In genomic region chr7:70559815-70560214, GRCh38 we compare ENCODE assay signal across 33 cellular contexts.
DNase-seq lines count a peak whose midpoint lies in the region; ATAC-seq and TF ChIP-seq lines count a peak whose summit lies in the region.
"Had no signal": no experiment of that assay in that cellular context is flagged by ENCODE, and none has a peak within 500 bp of the region (broad histone marks: within the 10 kb centered on the region; RNA-seq: fewer than 3 reads in every experiment).

No MANE protein-coding gene starts in this region.

- H2AK5ac ChIP-seq in mesendoderm (ENCODE audit: low read length), result no peak overlapping the region

- H2BK5ac ChIP-seq in mesendoderm (ENCODE audit: low read length), result no peak overlapping the region

- no peak overlapping the region for H3K56ac ChIP-seq in mesendoderm (ENCODE audit: low read length)

- H3K27me3 ChIP-seq in endodermal cell (ENCODE audit: control insufficient read depth, insufficient read depth, low read length, poor library complexity, severe bottlenecking) (no peaks in the 10 kb centered on the region), mesendoderm (ENCODE audit: insufficient read depth, low read length, poor library complexity) (no peaks in the 10 kb centered on the region)
- H3K27me3 ChIP-seq: BE2C; BLaER1; BLaER1 treated with 17β-estradiol and CSF1 and Interleukin-3, amounts not matched to agents 10 nM and 100 nM had no signal

- DNase-seq in endodermal cell, result peak; percentile 63
- no peak for DNase-seq in endothelial cell (ENCODE audit: low spot score)
- peak; percentile 52 for DNase-seq in mesendoderm
- no peak for DNase-seq in NCI-H774 (lab: John Stamatoyannopoulos, UW)
- DNase-seq in stimulated activated naive CD4-positive, alpha-beta T cell treated with Interleukin-2 at 50 U/mL for 16 hours (lab: John Stamatoyannopoulos, UW), result no peak
- DNase-seq: 8988T; ACHN; AML-193; BE2C; C1 segment of cervical spinal cord; Caco-2; Calu3; CD4-positive, alpha-beta memory T cell; CD4-positive, alpha-beta T cell; CD4-positive, CD25-positive, alpha-beta regulatory T cell; CD8-positive, alpha-beta memory T cell; CD8-positive, alpha-beta T cell; COR-L47; DMS 273 treated with DMSO at 0.1 percent for 48 hours; DMS153; DMS53; DMS79; DMS79 treated with DMSO at 0.1 percent for 48 hours; DND-41; EL had no signal

- H3K4me3 Mint-ChIP-seq in endodermal cell (no peak overlapping the region), endothelial cell (ENCODE audit: unreplicated experiment) (peak overlapping the region; percentile 0)
- H3K4me3 Mint-ChIP-seq: B cell; CD14-positive monocyte; CD4-positive, alpha-beta memory T cell; CD4-positive, alpha-beta T cell; CD8-positive, alpha-beta memory T cell; CD8-positive, alpha-beta T cell had no signal

- no peak overlapping the region for H3K4me2 ChIP-seq in mesendoderm (ENCODE audit: low read length)
- H3K4me2 ChIP-seq: A549; BLaER1; BLaER1 treated with 17β-estradiol and CSF1 and Interleukin-3, amounts not matched to agents 10 nM and 100 nM had no signal

- H3K36me3 Mint-ChIP-seq in endodermal cell (ENCODE audit: low read depth) (peaks cover 24% of the 10 kb centered on the region), endothelial cell (ENCODE audit: low read depth, unreplicated experiment) (peaks cover 18% of the 10 kb centered on the region)
- H3K36me3 Mint-ChIP-seq: CD14-positive monocyte; CD4-positive, CD25-positive, alpha-beta regulatory T cell; CD8-positive, alpha-beta T cell had no signal

- H3K4ac ChIP-seq in mesendoderm (ENCODE audit: low read depth, low read length), result no peak overlapping the region

- TF ChIP-seq CTCF in endodermal cell (conservative IDR thresholded peaks at IDR 0.05), result no peak
- TF ChIP-seq CTCF in endothelial cell (IDR thresholded peaks at IDR 0.05; ENCODE audit: unreplicated experiment), result no peak

- no peak overlapping the region for H2BK120ac ChIP-seq in mesendoderm (ENCODE audit: low read depth, low read length)

- H3K9ac ChIP-seq in endodermal cell (ENCODE audit: extremely low read depth, low read length, poor library complexity, severe bottlenecking) (no peak overlapping the region), mesendoderm (ENCODE audit: low read length) (no peak overlapping the region)
- H3K9ac ChIP-seq: BLaER1; BLaER1 treated with 17β-estradiol and CSF1 and Interleukin-3, amounts not matched to agents 10 nM and 100 nM had no signal

- no peaks in the 10 kb centered on the region for H3K36me3 ChIP-seq in endodermal cell (ENCODE audit: control insufficient read depth, insufficient read depth, low read length)
- H3K36me3 ChIP-seq in mesendoderm (ENCODE audit: control insufficient read depth, insufficient read depth, low read length), result no peaks in the 10 kb centered on the region
- H3K36me3 ChIP-seq: BE2C had no signal

- no peaks in the 10 kb centered on the region for H3K79me1 ChIP-seq in mesendoderm (ENCODE audit: low read length)

- H3K9me3 Mint-ChIP-seq in endodermal cell (peaks cover 23% of the 10 kb centered on the region), endothelial cell (ENCODE audit: unreplicated experiment) (peaks cover 5% of the 10 kb centered on the region)

- H3K4me3 ChIP-seq in endodermal cell (ENCODE audit: low read length) (peak overlapping the region; percentile 6), mesendoderm (ENCODE audit: low read length) (no peak overlapping the region)
- H3K4me3 ChIP-seq: A549; BLaER1; BLaER1 treated with 17β-estradiol and CSF1 and Interleukin-3, amounts not matched to agents 10 nM and 100 nM had no signal

- H3K27me3 Mint-ChIP-seq in endodermal cell (ENCODE audit: insufficient read depth) (no peaks in the 10 kb centered on the region), endothelial cell (ENCODE audit: unreplicated experiment) (no peaks in the 10 kb centered on the region)
- H3K27me3 Mint-ChIP-seq: B cell; CD4-positive, alpha-beta memory T cell; CD4-positive, alpha-beta T cell; CD4-positive, CD25-positive, alpha-beta regulatory T cell had no signal

- H3K18ac ChIP-seq in mesendoderm (ENCODE audit: low read length), result no peak overlapping the region

- H3K23ac ChIP-seq in mesendoderm (ENCODE audit: low read length), result no peak overlapping the region

- no peak overlapping the region for H2BK15ac ChIP-seq in mesendoderm (replicated peaks; ENCODE audit: low read depth)

- no peak overlapping the region for H4K5ac ChIP-seq in mesendoderm (ENCODE audit: low read length)

- 71 to 83% methylated on average over 2 to 5 of the region's 5 CpGs for WGBS in endodermal cell (ENCODE audit: insufficient coverage in 1 of 2, insufficient read length in 1 of 2), 2 experiments
- no CpG with 5 or more reads among the region's 5 CpGs for WGBS in mesendoderm (ENCODE audit: extremely low coverage, insufficient coverage, low lambda C conversion rate)

- peaks cover 12% of the 10 kb centered on the region for H3K9me3 ChIP-seq in endodermal cell (ENCODE audit: control insufficient read depth, low read length)
- H3K9me3 ChIP-seq: A549, BE2C, Caco-2 had no signal

- H3K4me1 Mint-ChIP-seq in endodermal cell (peaks cover 24% of the 10 kb centered on the region), endothelial cell (ENCODE audit: unreplicated experiment) (peaks cover 2% of the 10 kb centered on the region)
- H3K4me1 Mint-ChIP-seq: B cell; CD14-positive monocyte; CD4-positive, alpha-beta memory T cell; CD4-positive, CD25-positive, alpha-beta regulatory T cell; CD8-positive, alpha-beta memory T cell had no signal

- ATAC-seq in GM21723 (IDR thresholded peaks at IDR 0.05; ENCODE audit: unreplicated experiment), result no peak
- ATAC-seq: A549; CD8-positive, alpha-beta T cell had no signal

- H3K79me2 ChIP-seq in mesendoderm (ENCODE audit: control insufficient read depth, insufficient read depth, low read length), result no peaks in the 10 kb centered on the region

- no peak overlapping the region for H4K8ac ChIP-seq in mesendoderm (ENCODE audit: low read depth, low read length)

- H3K27ac Mint-ChIP-seq in endodermal cell (peak overlapping the region; percentile 2), endothelial cell (ENCODE audit: unreplicated experiment) (no peak overlapping the region)
- H3K27ac Mint-ChIP-seq: B cell; CD14-positive monocyte; CD4-positive, alpha-beta memory T cell; CD4-positive, alpha-beta T cell; CD4-positive, CD25-positive, alpha-beta regulatory T cell; CD8-positive, alpha-beta T cell had no signal

- no peak overlapping the region for H3K27ac ChIP-seq in endodermal cell (ENCODE audit: low read depth, low read length)
- H3K27ac ChIP-seq in mesendoderm (ENCODE audit: low read depth, low read length), result no peak overlapping the region
- H3K27ac ChIP-seq: 22Rv1; A549; BLaER1; BLaER1 treated with 17β-estradiol and CSF1 and Interleukin-3, amounts not matched to agents 10 nM and 100 nM; C4-2B had no signal

- H3K4me1 ChIP-seq in endodermal cell (ENCODE audit: control insufficient read depth, insufficient read depth, low read length), result peaks cover 14% of the 10 kb centered on the region
- no peaks in the 10 kb centered on the region for H3K4me1 ChIP-seq in mesendoderm (ENCODE audit: control insufficient read depth, low read depth, low read length)
- H3K4me1 ChIP-seq: A549, BE2C, Caco-2 had no signal

Comparison
In these comparisons a context has a peak if more than half of its experiments do, and no peak if none do; other contexts are left out.
1. DNase-seq: peak in endodermal cell (single experiment) and mesendoderm (single experiment); none in endothelial cell (single experiment), NCI-H774 (single experiment) and stimulated activated naive CD4-positive, alpha-beta T cell treated with Interleukin-2 at 50 U/mL for 16 hours (single experiment).